ENCODE assay signal across 9 cellular contexts in genomic region chr3:44476181-44476599, GRCh38. TPM values are rescaled to one million over a fixed set of nuclear protein-coding genes. Genes with fewer than 3 reads are reported as not detected.
A peak's percentile ranks its signal among the peaks of the same experiment; 100 is the strongest.
DNase-seq lines count a peak whose midpoint lies in the region; ATAC-seq, FAIRE-seq and TF ChIP-seq lines count a peak whose summit lies in the region.
"Had no signal": no experiment of that assay in that cellular context is flagged by ENCODE, and none has a peak within 500 bp of the region (broad histone marks: within the 10 kb centered on the region; RNA-seq: fewer than 3 reads in every experiment).

No MANE protein-coding gene starts in this region.

- H3K36me3 Mint-ChIP-seq in activated CD8-positive, alpha-beta memory T cell treated with anti-CD3 and anti-CD28 coated beads, Interleukin-2, amount 10 ng/mL, durations not matched to agents 7 days and 5 days: peaks cover 11% of the 10 kb centered on the region
- H3K36me3 Mint-ChIP-seq in T-cell: peaks cover 6% of the 10 kb centered on the region
- H3K36me3 Mint-ChIP-seq in stimulated activated memory B cell treated with anti-CD40 and anti-IgM and Interleukin-4, amounts not matched to agents 10 μg/mL and 1 μg/mL and 100 μg/mL, for 72 hours: peaks cover 7% of the 10 kb centered on the region

- peak overlapping the region; percentile 85 to 86 for H3K4me3 ChIP-seq in gastroesophageal sphincter

- H3K27ac Mint-ChIP-seq in activated CD8-positive, alpha-beta memory T cell treated with anti-CD3 and anti-CD28 coated beads, Interleukin-2, amount 10 ng/mL, durations not matched to agents 7 days and 5 days: peak overlapping the region; percentile 83
- peak overlapping the region; percentile 81 to 84 for H3K27ac Mint-ChIP-seq in T-cell
- peak overlapping the region; percentile 80 for H3K27ac Mint-ChIP-seq in stimulated activated memory B cell treated with anti-CD40 and anti-IgM and Interleukin-4, amounts not matched to agents 10 μg/mL and 1 μg/mL and 100 μg/mL, for 72 hours

- peaks cover 3 to 58% (median 12%) of the 10 kb centered on the region in 3 donors for H3K4me1 ChIP-seq in gastroesophageal sphincter

- no peaks in the 10 kb centered on the region for H3K27me3 Mint-ChIP-seq in activated CD8-positive, alpha-beta memory T cell treated with anti-CD3 and anti-CD28 coated beads, Interleukin-2, amount 10 ng/mL, durations not matched to agents 7 days and 5 days
- H3K27me3 Mint-ChIP-seq in T-cell: no peaks in the 10 kb centered on the region
- H3K27me3 Mint-ChIP-seq in stimulated activated memory B cell treated with anti-CD40 and anti-IgM and Interleukin-4, amounts not matched to agents 10 μg/mL and 1 μg/mL and 100 μg/mL, for 72 hours: no peaks in the 10 kb centered on the region

- no peaks in the 10 kb centered on the region for H3K9me3 Mint-ChIP-seq in activated CD8-positive, alpha-beta memory T cell treated with anti-CD3 and anti-CD28 coated beads, Interleukin-2, amount 10 ng/mL, durations not matched to agents 7 days and 5 days (ENCODE audit: low read depth)
- H3K9me3 Mint-ChIP-seq in T-cell: no peaks in the 10 kb centered on the region
- no peaks in the 10 kb centered on the region for H3K9me3 Mint-ChIP-seq in stimulated activated memory B cell treated with anti-CD40 and anti-IgM and Interleukin-4, amounts not matched to agents 10 μg/mL and 1 μg/mL and 100 μg/mL, for 72 hours

- no peak for TF ChIP-seq POLR2A in gastroesophageal sphincter (IDR thresholded peaks at IDR 0.05)

- no peaks in the 10 kb centered on the region for H3K9me3 ChIP-seq in gastroesophageal sphincter

- no peak for TF ChIP-seq EP300 in gastroesophageal sphincter (IDR thresholded peaks at IDR 0.05)

- ATAC-seq in activated CD8-positive, alpha-beta memory T cell treated with anti-CD3 and anti-CD28 coated beads, Interleukin-2, amount 10 ng/mL, durations not matched to agents 7 days and 5 days: no peak
- ATAC-seq in T-cell (replicated peaks in 1 of 4) (no peak), gastroesophageal sphincter (no peak)
- ATAC-seq in stimulated activated memory B cell treated with anti-CD40 and anti-IgM and Interleukin-4, amounts not matched to agents 10 μg/mL and 1 μg/mL and 100 μg/mL, for 72 hours: no peak

- peak overlapping the region; percentile 78 for H3K4me3 Mint-ChIP-seq in activated CD8-positive, alpha-beta memory T cell treated with anti-CD3 and anti-CD28 coated beads, Interleukin-2, amount 10 ng/mL, durations not matched to agents 7 days and 5 days
- H3K4me3 Mint-ChIP-seq in T-cell: peak overlapping the region; percentile 86 to 94 (median 91)
- H3K4me3 Mint-ChIP-seq in stimulated activated memory B cell treated with anti-CD40 and anti-IgM and Interleukin-4, amounts not matched to agents 10 μg/mL and 1 μg/mL and 100 μg/mL, for 72 hours: peak overlapping the region; percentile 91

- WGBS in gastroesophageal sphincter (ENCODE audit: low coverage in 1 of 2), 2 donors: 1 to 12% methylated on average over 5 of the region's 5 CpGs

- POLR2A ChIA-PET in T-cell (lab: Charles Lee): no interaction called here

- DNase-seq in activated CD8-positive, alpha-beta memory T cell treated with anti-CD3 and anti-CD28 coated beads, Interleukin-2, amount 10 ng/mL, durations not matched to agents 7 days and 5 days: no peak
- no peak for DNase-seq in activated CD8-positive, alpha-beta memory T cell treated with anti-CD3 and anti-CD28 coated beads, Interleukin-2, amount 50 U/mL, for 48 hours
- DNase-seq in T-cell: no peak
- DNase-seq in stimulated activated CD4-positive, alpha-beta T cell treated with anti-CD3 and anti-CD28 coated beads, Interleukin-4, amount 100 ng/mL, for 4 hours: no peak
- DNase-seq in D721Med (ENCODE audit: insufficient read length, low spot score): no peak
- DNase-seq in NCI-H748 (lab: John Stamatoyannopoulos, UW; ENCODE audit: unreplicated experiment): no peak

- H3K27me3 ChIP-seq in gastroesophageal sphincter: no peaks in the 10 kb centered on the region

- CTCF ChIA-PET in activated CD8-positive, alpha-beta memory T cell treated with anti-CD3 and anti-CD28 coated beads, Interleukin-2, amount 10 ng/mL, durations not matched to agents 7 days and 5 days (lab: Charles Lee): no interaction called here
- CTCF ChIA-PET in T-cell (lab: Charles Lee): no interaction called here

- no peaks in the 10 kb centered on the region for H3K36me3 ChIP-seq in gastroesophageal sphincter

- H3K27ac ChIP-seq in gastroesophageal sphincter: no peak overlapping the region

- TF ChIP-seq CTCF in gastroesophageal sphincter (IDR thresholded peaks at IDR 0.05): no peak
- TF ChIP-seq CTCF in D721Med (IDR thresholded peaks at IDR 0.05; ENCODE audit: insufficient read depth, missing control alignments): no peak

- no peak for FAIRE-seq in D721Med (lab: Jason Lieb, UNC)
- FAIRE-seq: colon had no signal

- H3K4me1 Mint-ChIP-seq in activated CD8-positive, alpha-beta memory T cell treated with anti-CD3 and anti-CD28 coated beads, Interleukin-2, amount 10 ng/mL, durations not matched to agents 7 days and 5 days: peaks cover 26% of the 10 kb centered on the region
- peaks cover 43 to 50% (median 46%) of the 10 kb centered on the region in 3 donors for H3K4me1 Mint-ChIP-seq in T-cell
- H3K4me1 Mint-ChIP-seq in stimulated activated memory B cell treated with anti-CD40 and anti-IgM and Interleukin-4, amounts not matched to agents 10 μg/mL and 1 μg/mL and 100 μg/mL, for 72 hours: peaks cover 37% of the 10 kb centered on the region

RNA-seq across cellular contexts. Expression of gene ZNF445, which starts 1.3 kb away (rescaled TPM):
- total RNA-seq in activated CD8-positive, alpha-beta memory T cell treated with anti-CD3 and anti-CD28 coated beads, Interleukin-2, amount 10 ng/mL, durations not matched to agents 7 days and 5 days: 10 to 100 TPM; 17.9 to 24.0 TPM
- 10 to 100 TPM; 14.1 to 34.8 (median 29.6) TPM for total RNA-seq in T-cell
- 10 to 100 TPM in 3 of 4 donors, 1 to 10 TPM in 1; 8.9 to 15.2 (median 12.6) TPM for total RNA-seq in gastroesophageal sphincter
